ENCODE assay signal across 8 cellular contexts in the genomic region with DNA sequence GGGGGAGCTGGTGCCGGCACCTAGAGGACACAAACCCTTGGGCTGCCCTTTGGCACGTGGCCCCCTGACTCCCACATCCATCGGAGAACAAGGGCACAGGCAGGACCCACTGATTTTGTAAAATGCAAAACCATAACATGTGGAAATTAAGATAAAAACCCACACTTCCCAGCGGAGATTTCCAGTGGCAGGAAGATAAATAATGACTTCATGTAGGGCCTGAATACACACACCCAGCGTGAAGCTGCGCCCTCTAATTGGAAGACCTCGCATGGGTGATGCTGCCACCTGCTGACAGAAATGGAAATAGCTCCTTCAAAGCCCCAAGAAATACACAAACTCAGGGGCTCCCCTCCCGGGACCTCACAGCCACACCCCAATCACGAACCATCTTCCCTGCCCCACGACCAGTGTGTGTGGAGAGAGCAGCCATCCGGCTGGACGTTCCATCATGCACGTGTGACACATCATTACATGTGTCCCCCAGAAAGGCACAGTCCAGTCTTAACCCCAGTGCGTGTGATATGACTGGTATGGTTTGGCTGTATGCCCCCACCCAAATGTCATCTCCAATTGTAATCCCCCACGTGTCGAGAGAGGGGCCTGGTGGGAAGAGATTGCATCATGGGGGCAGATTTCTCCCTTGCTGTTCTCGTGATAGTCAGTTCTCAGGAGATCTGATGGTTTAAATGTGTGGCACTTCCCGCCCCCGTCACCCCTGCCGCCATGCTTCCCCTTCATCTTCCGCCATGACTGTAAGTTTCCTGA. TPM values are rescaled to one million over a fixed set of nuclear protein-coding genes. Genes with fewer than 3 reads are reported as not detected.
A peak's percentile ranks its signal among the peaks of the same experiment; 100 is the strongest.
DNase-seq lines count a peak whose midpoint lies in the region; ATAC-seq, FAIRE-seq and TF ChIP-seq lines count a peak whose summit lies in the region.

No MANE protein-coding gene starts in this region.

- TF ChIP-seq CTCF in KMS-11 (conservative IDR thresholded peaks at IDR 0.05; ENCODE audit: low read depth, low read length) (peak; percentile 80), foreskin keratinocyte (conservative IDR thresholded peaks at IDR 0.05) (peak; percentile 90), osteocyte (IDR thresholded peaks at IDR 0.05) (peak; percentile 85), thyroid gland (IDR thresholded peaks at IDR 0.05) (peak; percentile 50 to 84 (median 78))

- DNase-seq in SIG-M5 treated with dmso at 0.1 percent for 504 hours (lab: John Stamatoyannopoulos, UW; ENCODE audit: unreplicated experiment) = peak; percentile 49
- DNase-seq in activated effector memory CD4-positive, alpha-beta T cell treated with Interleukin-2 at 50 U/mL for 16 hours = peak; percentile 58
- DNase-seq in foreskin keratinocyte = peak in 1 of 2 donors; percentile 37
- DNase-seq in osteocyte (ENCODE audit: extremely low spot score, unreplicated experiment) = no peak
- DNase-seq in thyroid gland = peak; percentile 74 to 75

- no peak overlapping the region for H3K4me3 Mint-ChIP-seq in osteocyte (ENCODE audit: unreplicated experiment)

- intact Hi-C loops in thyroid gland (cut with DNase I) = loop anchor here (5.0 kb wide), 1 partner anchor 52 kb away; no protein-coding TSS in a partner anchor

- no peaks in the 10 kb centered on the region for H3K9me3 ChIP-seq in thyroid gland

- no peak overlapping the region for H3K4me3 ChIP-seq in KMS-11 (IDR thresholded peaks at IDR 0.05; ENCODE audit: insufficient read depth, low read depth, low read length)
- no peak overlapping the region for H3K4me3 ChIP-seq in thyroid gland (replicated peaks in 1 of 3)

- H3K27ac ChIP-seq in KMS-11 (no peak overlapping the region), foreskin keratinocyte (no peak overlapping the region), thyroid gland (no peak overlapping the region)

- H3K4me1 ChIP-seq in KMS-11 (ENCODE audit: low read depth, poor library complexity, severe bottlenecking) (peaks cover 7% of the 10 kb centered on the region), foreskin keratinocyte (no peaks in the 10 kb centered on the region), thyroid gland (peaks cover 12 to 29% of the 10 kb centered on the region in 2 donors)

- no peak overlapping the region for H2AFZ ChIP-seq in KMS-11 (ENCODE audit: low read depth)

- H3K27me3 Mint-ChIP-seq in osteocyte (ENCODE audit: unreplicated experiment) = no peaks in the 10 kb centered on the region

- TF ChIP-seq POLR2A in thyroid gland (IDR thresholded peaks at IDR 0.05) = no peak

- H3K9me3 Mint-ChIP-seq in osteocyte (ENCODE audit: unreplicated experiment) = no peaks in the 10 kb centered on the region

- 24 to 25% methylated on average over 20 to 21 of the region's 21 CpGs for WGBS in thyroid gland, 2 donors

- H3K79me2 ChIP-seq in KMS-11 (ENCODE audit: insufficient read depth, low read depth) = no peaks in the 10 kb centered on the region

- no peak overlapping the region for H3K27ac Mint-ChIP-seq in osteocyte (ENCODE audit: unreplicated experiment)

- H3K36me3 ChIP-seq in KMS-11 (ENCODE audit: insufficient read depth) = no peaks in the 10 kb centered on the region
- H3K36me3 ChIP-seq in thyroid gland = no peaks in the 10 kb centered on the region

- peaks cover 62% of the 10 kb centered on the region for H3K27me3 ChIP-seq in KMS-11 (ENCODE audit: insufficient read depth, low read depth)
- no peaks in the 10 kb centered on the region for H3K27me3 ChIP-seq in foreskin keratinocyte
- no peaks in the 10 kb centered on the region for H3K27me3 ChIP-seq in thyroid gland

- ATAC-seq in foreskin keratinocyte (peak; percentile 73), GM19328 (IDR thresholded peaks at IDR 0.05; ENCODE audit: unreplicated experiment) (no peak)

- no peak overlapping the region for H3K4me2 ChIP-seq in KMS-11

- peaks cover 26% of the 10 kb centered on the region for H3K4me1 Mint-ChIP-seq in osteocyte (ENCODE audit: unreplicated experiment)

- peak; percentile 21 for FAIRE-seq in G401.6 (lab: Jason Lieb, UNC)

- no peak overlapping the region for H3K9ac ChIP-seq in KMS-11

- no peaks in the 10 kb centered on the region for H3K36me3 Mint-ChIP-seq in osteocyte (ENCODE audit: unreplicated experiment)

- H4K20me1 ChIP-seq in KMS-11 (ENCODE audit: insufficient read depth) = no peaks in the 10 kb centered on the region

RNA-seq across cellular contexts. Expression of a gene that starts 5.7 kb away (rescaled TPM):
- 20.8 and 21.5 TPM in 2 replicates for total RNA-seq in foreskin keratinocyte
- 23.1 and 25.0 TPM in 2 replicates for polyA plus RNA-seq in foreskin keratinocyte
- 49.1 and 49.5 TPM in 2 replicates for total RNA-seq in osteocyte
- total RNA-seq in thyroid gland = 10 to 100 TPM; 33.9 to 45.1 (median 40.0) TPM

RNA-seq across cellular contexts. Expression of a gene that starts 7.8 kb away (rescaled TPM):
- total RNA-seq in foreskin keratinocyte (0.63 and 0.92 TPM in 2 replicates), osteocyte (255 and 262 TPM in 2 replicates), thyroid gland (10 to 100 TPM in 3 of 4 donors, 1 to 10 TPM in 1; 9.4 to 25.8 (median 21.8) TPM)
- 0.45 and 0.78 TPM in 2 replicates for polyA plus RNA-seq in foreskin keratinocyte

RNA-seq across cellular contexts. Expression of a gene that starts 30.8 kb away (rescaled TPM):
- total RNA-seq in foreskin keratinocyte (17.2 and 18.1 TPM in 2 replicates), osteocyte (20.1 and 20.5 TPM in 2 replicates), thyroid gland (10 to 100 TPM; 18.5 to 44.0 (median 21.0) TPM)
- polyA plus RNA-seq in foreskin keratinocyte = 21.8 and 26.0 TPM in 2 replicates

RNA-seq across cellular contexts. Expression of a gene that starts 33.2 kb away (rescaled TPM):
- total RNA-seq in foreskin keratinocyte (0.58 and 0.78 TPM in 2 replicates), osteocyte (0.16 and 0.24 TPM in 2 replicates), thyroid gland (under 1 TPM in 2 of 4 donors, not detected in 2; 0.33 to 0.49 TPM)
- polyA plus RNA-seq in foreskin keratinocyte = 0.44 and 0.59 TPM in 2 replicates
